Comparison of ENCODE assay signal across 1 cellular context in the genomic region with DNA sequence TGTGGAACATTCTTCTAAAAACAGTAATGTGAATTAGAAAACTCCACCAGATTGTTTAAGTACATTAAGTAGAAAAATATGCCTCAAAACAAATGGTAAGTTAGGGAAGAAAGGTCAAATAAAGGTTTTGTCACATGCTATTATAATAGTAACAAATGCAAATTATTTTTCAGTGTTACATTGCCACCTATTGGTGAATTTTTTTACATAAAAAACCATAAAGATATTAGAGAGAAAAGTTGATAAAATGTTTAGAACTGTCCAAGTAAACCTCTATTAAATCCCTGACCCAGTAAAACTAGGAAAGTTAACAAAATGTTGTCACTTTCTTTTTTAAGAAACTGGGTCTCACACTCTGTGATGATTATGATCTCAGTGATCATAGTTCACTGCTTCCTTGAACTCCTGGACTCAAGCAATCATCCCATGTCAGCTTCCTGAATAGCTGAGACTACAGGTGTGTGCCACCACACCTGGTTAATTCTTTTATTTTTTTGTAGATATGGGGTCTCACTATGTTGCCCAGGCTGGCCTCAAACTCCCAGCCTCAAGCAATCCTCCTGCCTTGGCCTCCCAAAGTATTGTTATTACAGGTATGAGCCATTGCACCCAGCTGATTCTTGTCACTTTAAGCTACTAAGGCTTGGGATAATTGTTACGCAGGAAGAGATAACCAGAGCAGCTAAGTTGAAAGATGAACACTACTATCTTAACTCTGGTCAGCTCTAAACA.
TF ChIP-seq lines count a peak whose summit lies in the region.

No MANE protein-coding gene starts in this region.

TF ChIP-seq in SK-N-SH treated with all-trans-retinoic acid at 6 μM for 48 hours, 23 proteins besides CTCF, POLR2A, EP300 and RAD21 (continued from another document):
- TF ChIP-seq, protein P1, sequence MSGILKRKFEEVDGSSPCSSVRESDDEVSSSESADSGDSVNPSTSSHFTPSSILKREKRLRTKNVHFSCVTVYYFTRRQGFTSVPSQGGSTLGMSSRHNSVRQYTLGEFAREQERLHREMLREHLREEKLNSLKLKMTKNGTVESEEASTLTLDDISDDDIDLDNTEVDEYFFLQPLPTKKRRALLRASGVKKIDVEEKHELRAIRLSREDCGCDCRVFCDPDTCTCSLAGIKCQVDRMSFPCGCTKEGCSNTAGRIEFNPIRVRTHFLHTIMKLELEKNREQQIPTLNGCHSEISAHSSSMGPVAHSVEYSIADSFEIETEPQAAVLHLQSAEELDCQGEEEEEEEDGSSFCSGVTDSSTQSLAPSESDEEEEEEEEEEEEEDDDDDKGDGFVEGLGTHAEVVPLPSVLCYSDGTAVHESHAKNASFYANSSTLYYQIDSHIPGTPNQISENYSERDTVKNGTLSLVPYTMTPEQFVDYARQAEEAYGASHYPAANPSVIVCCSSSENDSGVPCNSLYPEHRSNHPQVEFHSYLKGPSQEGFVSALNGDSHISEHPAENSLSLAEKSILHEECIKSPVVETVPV (CRISPR knock-in tag; IDR thresholded peaks at IDR 0.05), result no peak
- TF ChIP-seq ISL1 (CRISPR knock-in tag; IDR thresholded peaks at IDR 0.05) (no peak), RARB (CRISPR knock-in tag; IDR thresholded peaks at IDR 0.05) (no peak), CSDC2 (CRISPR knock-in tag; IDR thresholded peaks at IDR 0.05) (no peak)
